ENCODE assay signal across 31 cellular contexts in genomic region chr14:78162202-78162601, GRCh38. TPM values are rescaled to one million over a fixed set of nuclear protein-coding genes. Genes with fewer than 3 reads are reported as not detected.
DNase-seq lines count a peak whose midpoint lies in the region; ATAC-seq and TF ChIP-seq lines count a peak whose summit lies in the region.
"Had no signal": no experiment of that assay in that cellular context is flagged by ENCODE, and none has a peak within 500 bp of the region (broad histone marks: within the 10 kb centered on the region; RNA-seq: fewer than 3 reads in every experiment).

No MANE protein-coding gene starts in this region.

- POLR2A ChIA-PET in HEK293 (lab: Yijun Ruan, JAX) = no interaction called here

- TF ChIP-seq POLR2A in NB4 (IDR thresholded peaks at IDR 0.05; ENCODE audit: extremely low read depth, insufficient read length) = no peak

- DNase-seq in NB4 (ENCODE audit: low read depth) = peak; percentile 58
- peak; percentile 31 for DNase-seq in UCSD-AML1 (lab: John Stamatoyannopoulos, UW; ENCODE audit: unreplicated experiment)
- peak; percentile 6 for DNase-seq in kidney glomerular epithelial cell (lab: John Stamatoyannopoulos, UW)
- no peak for DNase-seq in AG08396 (ENCODE audit: low spot score)
- DNase-seq in activated CD8-positive, alpha-beta memory T cell treated with anti-CD3 and anti-CD28 coated beads, Interleukin-2, amount 10 ng/mL, durations not matched to agents 7 days and 5 days = no peak
- DNase-seq in NCI-H510A treated with DMSO at 0.1 percent for 48 hours (lab: John Stamatoyannopoulos, UW) = no peak
- DNase-seq: activated CD4-positive, alpha-beta T cell treated with anti-CD3 and anti-CD28 coated beads, Interleukin-2, amount 50 U/mL, for 4 hours; activated CD8-positive, alpha-beta memory T cell treated with anti-CD3 and anti-CD28 coated beads, Interleukin-2, amount 50 U/mL, for 4 hours; activated naive CD4-positive, alpha-beta T cell treated with anti-CD3 and anti-CD28 coated beads for 36 hours; adrenal gland; Caco-2; colonic mucosa; effector CD8-positive, alpha-beta T cell; erythroblast; foreskin fibroblast; GF-D8; heart right ventricle; Karpas-422; left lung; mesenchymal stem cell; NCI-H1092 treated with DMSO at 0.1 percent for 48 hours; NCI-H187; NCI-H748 treated with DMSO at 0.1 percent for 48 hours; right lobe of liver; SHP77; stimulated activated naive CD4-positive, alpha-beta T cell treated with Interleukin-2 at 50 U/mL for 16 hours; T1000 had no signal

- ATAC-seq in activated CD8-positive, alpha-beta memory T cell treated with anti-CD3 and anti-CD28 coated beads, Interleukin-2, amount 10 ng/mL, durations not matched to agents 7 days and 5 days = no peak
- ATAC-seq in GM18870 (IDR thresholded peaks at IDR 0.05; ENCODE audit: unreplicated experiment) = no peak
- ATAC-seq: heart right ventricle, left lung, right lobe of liver had no signal

- H3K36me3 ChIP-seq in HEK293 (ENCODE audit: control insufficient read depth in 2 of 2, insufficient read depth in 1 of 2, low read length in 2 of 2) = no peaks in the 10 kb centered on the region
- H3K36me3 ChIP-seq: adrenal gland, colonic mucosa, heart right ventricle, left lung, right lobe of liver had no signal

- H3K36me3 Mint-ChIP-seq in activated CD8-positive, alpha-beta memory T cell treated with anti-CD3 and anti-CD28 coated beads, Interleukin-2, amount 10 ng/mL, durations not matched to agents 7 days and 5 days = no peaks in the 10 kb centered on the region

- no peak overlapping the region for H3K27ac ChIP-seq in HEK293 (ENCODE audit: extremely low read depth, low read depth, low read length)
- H3K27ac ChIP-seq: adrenal gland, C4-2B, colonic mucosa, heart right ventricle, left lung, right lobe of liver had no signal

- no peak for TF ChIP-seq CTCF in HEK293 (tag by site-specific recombination; IDR thresholded peaks at IDR 0.05)
- no peak for TF ChIP-seq CTCF in NB4 (IDR thresholded peaks at IDR 0.05; ENCODE audit: low read depth, low read length)

- H3K4me1 ChIP-seq in HEK293 (ENCODE audit: control insufficient read depth, insufficient read depth, low read length) = no peaks in the 10 kb centered on the region
- H3K4me1 ChIP-seq: adrenal gland, Caco-2, colonic mucosa, heart right ventricle, left lung, right lobe of liver had no signal

- H3K4me1 Mint-ChIP-seq in activated CD8-positive, alpha-beta memory T cell treated with anti-CD3 and anti-CD28 coated beads, Interleukin-2, amount 10 ng/mL, durations not matched to agents 7 days and 5 days = no peaks in the 10 kb centered on the region

- CTCF ChIA-PET in HEK293 (lab: Yijun Ruan, JAX) = no interaction called here
- CTCF ChIA-PET in activated CD8-positive, alpha-beta memory T cell treated with anti-CD3 and anti-CD28 coated beads, Interleukin-2, amount 10 ng/mL, durations not matched to agents 7 days and 5 days (lab: Charles Lee) = no interaction called here

- H3K9me3 Mint-ChIP-seq in activated CD8-positive, alpha-beta memory T cell treated with anti-CD3 and anti-CD28 coated beads, Interleukin-2, amount 10 ng/mL, durations not matched to agents 7 days and 5 days (ENCODE audit: low read depth) = no peaks in the 10 kb centered on the region
- H3K9me3 Mint-ChIP-seq: activated naive CD4-positive, alpha-beta T cell treated with anti-CD3 and anti-CD28 coated beads for 36 hours; activated T-helper 1 cell treated with anti-CD3 and anti-CD28 coated beads, Interleukin-12 subunit alpha, Interleukin-12 subunit beta, Interleukin-2, Interleukin-4 antibody, amounts not matched to agents 30 ng/mL and 10 ng/mL and 1 ng/mL, durations not matched to agents 14 hours and 24 hours and 36 hours had no signal

- no peaks in the 10 kb centered on the region for H3K9me3 ChIP-seq in HEK293 (ENCODE audit: control insufficient read depth, insufficient read depth, low read depth, low read length)
- H3K9me3 ChIP-seq: adrenal gland, Caco-2, colonic mucosa, heart right ventricle, left lung, right lobe of liver had no signal

- H3K27ac Mint-ChIP-seq in activated CD8-positive, alpha-beta memory T cell treated with anti-CD3 and anti-CD28 coated beads, Interleukin-2, amount 10 ng/mL, durations not matched to agents 7 days and 5 days = no peak overlapping the region
- H3K27ac Mint-ChIP-seq: activated naive CD4-positive, alpha-beta T cell treated with anti-CD3 and anti-CD28 coated beads for 36 hours; activated T-helper 1 cell treated with anti-CD3 and anti-CD28 coated beads, Interleukin-12 subunit alpha, Interleukin-12 subunit beta, Interleukin-2, Interleukin-4 antibody, amounts not matched to agents 30 ng/mL and 10 ng/mL and 1 ng/mL, durations not matched to agents 14 hours and 24 hours and 36 hours had no signal

- H3K4me3 ChIP-seq in HEK293 (ENCODE audit: low read depth, low read length) (no peak overlapping the region), NB4 (ENCODE audit: low read depth, low read length) (no peak overlapping the region)
- H3K4me3 ChIP-seq: adrenal gland, colonic mucosa, heart right ventricle, left lung, right lobe of liver had no signal

- peaks cover 5% of the 10 kb centered on the region for H3K27me3 Mint-ChIP-seq in activated CD8-positive, alpha-beta memory T cell treated with anti-CD3 and anti-CD28 coated beads, Interleukin-2, amount 10 ng/mL, durations not matched to agents 7 days and 5 days

- no peak overlapping the region for H3K4me3 Mint-ChIP-seq in activated CD8-positive, alpha-beta memory T cell treated with anti-CD3 and anti-CD28 coated beads, Interleukin-2, amount 10 ng/mL, durations not matched to agents 7 days and 5 days
- H3K4me3 Mint-ChIP-seq: activated naive CD4-positive, alpha-beta T cell treated with anti-CD3 and anti-CD28 coated beads for 36 hours; activated T-helper 1 cell treated with anti-CD3 and anti-CD28 coated beads, Interleukin-12 subunit alpha, Interleukin-12 subunit beta, Interleukin-2, Interleukin-4 antibody, amounts not matched to agents 30 ng/mL and 10 ng/mL and 1 ng/mL, durations not matched to agents 14 hours and 24 hours and 36 hours had no signal

TF ChIP-seq in HEK293, 187 proteins besides CTCF, POLR2A, EP300 and RAD21:
- TF ChIP-seq ZNF677 (tag by site-specific recombination; IDR thresholded peaks at IDR 0.05) (no peak), ZNF155 (tag by site-specific recombination; IDR thresholded peaks at IDR 0.05) (no peak), ZNF133 (tag by site-specific recombination; IDR thresholded peaks at IDR 0.05) (no peak), ZNF37A (tag by site-specific recombination; IDR thresholded peaks at IDR 0.05) (no peak), GLIS1 (tag by site-specific recombination; IDR thresholded peaks at IDR 0.05) (peak; percentile 57; the same call in 1 of the 2 replicates), ZFHX2 (tag by site-specific recombination; conservative IDR thresholded peaks at IDR 0.05) (0 out of 2 replicates have a peak, but pooled peaks have one; percentile 10), ZNF624 (tag by site-specific recombination; IDR thresholded peaks at IDR 0.05) (no peak), ZBTB8A (tag by site-specific recombination; IDR thresholded peaks at IDR 0.05) (no peak), ZNF670 (tag by site-specific recombination; IDR thresholded peaks at IDR 0.05; ENCODE audit: low read depth) (no peak), ZNF239 (tag by site-specific recombination; IDR thresholded peaks at IDR 0.05) (no peak), ZNF148 (tag by site-specific recombination; IDR thresholded peaks at IDR 0.05; ENCODE audit: borderline replicate concordance) (no peak), ZNF2 (tag by site-specific recombination; IDR thresholded peaks at IDR 0.05) (no peak), ZSCAN4 (tag by site-specific recombination; IDR thresholded peaks at IDR 0.05) (no peak), ZNF391 (tag by site-specific recombination; IDR thresholded peaks at IDR 0.05; ENCODE audit: borderline replicate concordance, low read depth) (no peak), SALL2 (tag by site-specific recombination; IDR thresholded peaks at IDR 0.05; ENCODE audit: borderline replicate concordance) (no peak), ZNF776 (tag by site-specific recombination; IDR thresholded peaks at IDR 0.05; ENCODE audit: borderline replicate concordance) (no peak)

RNA-seq across cellular contexts. Expression of gene NRXN3, which starts 8.0 kb away (rescaled TPM):
- not detected for total RNA-seq in activated CD8-positive, alpha-beta memory T cell treated with anti-CD3 and anti-CD28 coated beads, Interleukin-2, amount 10 ng/mL, durations not matched to agents 7 days and 5 days
- total RNA-seq: activated naive CD4-positive, alpha-beta T cell treated with anti-CD3 and anti-CD28 coated beads for 36 hours; activated T-helper 1 cell treated with anti-CD3 and anti-CD28 coated beads, Interleukin-12 subunit alpha, Interleukin-12 subunit beta, Interleukin-2, Interleukin-4 antibody, amounts not matched to agents 30 ng/mL and 10 ng/mL and 1 ng/mL, durations not matched to agents 14 hours and 24 hours and 36 hours had no signal

Comparison
In these comparisons a context has a peak if more than half of its experiments do, and no peak if none do; other contexts are left out.
1. DNase-seq: peak in NB4 (single experiment), UCSD-AML1 (single experiment) and kidney glomerular epithelial cell (single experiment); none in AG08396 (single experiment), activated CD8-positive, alpha-beta memory T cell treated with anti-CD3 and anti-CD28 coated beads, Interleukin-2, amount 10 ng/mL, durations not matched to agents 7 days and 5 days (single experiment) and NCI-H510A treated with DMSO at 0.1 percent for 48 hours (single experiment).